ENCODE assay signal across 15 cellular contexts in genomic region chr16:10984509-10984908, GRCh38. TPM values are rescaled to one million over a fixed set of nuclear protein-coding genes. Genes with fewer than 3 reads are reported as not detected.
DNase-seq lines count a peak whose midpoint lies in the region; ATAC-seq and TF ChIP-seq lines count a peak whose summit lies in the region.
"Had no signal": no experiment of that assay in that cellular context is flagged by ENCODE, and none has a peak within 500 bp of the region (broad histone marks: within the 10 kb centered on the region; RNA-seq: fewer than 3 reads in every experiment).

No MANE protein-coding gene starts in this region.

- no peak overlapping the region for H3K4me2 ChIP-seq in Karpas-422 (ENCODE audit: low read depth, low read length, poor library complexity, severe bottlenecking)
- H3K4me2 ChIP-seq in neural progenitor cell = no peak overlapping the region

- H3K9ac ChIP-seq in Karpas-422 (ENCODE audit: low read length) (no peak overlapping the region), neural progenitor cell (no peak overlapping the region)

- intact Hi-C loops in activated CD4-positive, alpha-beta T cell treated with anti-CD3 and anti-CD28 coated beads, Interleukin-2, amount 10 ng/mL, durations not matched to agents 24 days and 14 days (cut with micrococcal nuclease) = no loop called here

- H3K36me3 Mint-ChIP-seq in activated CD4-positive, alpha-beta T cell treated with anti-CD3 and anti-CD28 coated beads, Interleukin-2, amount 10 ng/mL, durations not matched to agents 24 days and 14 days (ENCODE audit: low read depth) = peaks cover 36% of the 10 kb centered on the region
- peaks cover 10% of the 10 kb centered on the region for H3K36me3 Mint-ChIP-seq in neural progenitor cell

- H3K9me3 ChIP-seq in Karpas-422 (ENCODE audit: low read length) (no peaks in the 10 kb centered on the region), neural progenitor cell (ENCODE audit: low read depth) (no peaks in the 10 kb centered on the region)
- H3K9me3 ChIP-seq: testis had no signal

- H3K79me2 ChIP-seq in Karpas-422 (ENCODE audit: low read length) = no peaks in the 10 kb centered on the region
- H3K79me2 ChIP-seq in neural progenitor cell (ENCODE audit: low read depth) = no peaks in the 10 kb centered on the region

- DNase-seq in activated CD4-positive, alpha-beta T cell treated with anti-CD3 and anti-CD28 coated beads, Interleukin-2, amount 10 ng/mL, durations not matched to agents 24 days and 14 days = no peak
- DNase-seq in activated CD4-positive, alpha-beta T cell treated with anti-CD3 and anti-CD28 coated beads for 4 hours = no peak
- DNase-seq in Karpas-422 (no peak), amniotic epithelial cell (ENCODE audit: low read depth) (peak; percentile 75), neural progenitor cell (ENCODE audit: low spot score) (no peak), Kasumi-1 (lab: John Stamatoyannopoulos, UW) (no peak), H7 (no peak)
- DNase-seq: activated CD4-positive, alpha-beta T cell treated with anti-CD3 and anti-CD28 coated beads, Interleukin-2, amount 50 U/mL, for 1 hour; activated naive CD4-positive, alpha-beta T cell treated with Interleukin-2 at 50 U/mL for 16 hours; cerebellar nuclear complex; NCI-H446; occipital lobe; testis had no signal

- H3K4me1 ChIP-seq in Karpas-422 (ENCODE audit: low read length) (peaks cover 69% of the 10 kb centered on the region), neural progenitor cell (peaks cover 18% of the 10 kb centered on the region)

- ATAC-seq in GM21723 (IDR thresholded peaks at IDR 0.05; ENCODE audit: unreplicated experiment) = no peak

- H3K4me3 Mint-ChIP-seq in activated CD4-positive, alpha-beta T cell treated with anti-CD3 and anti-CD28 coated beads, Interleukin-2, amount 10 ng/mL, durations not matched to agents 24 days and 14 days = no peak overlapping the region
- no peak overlapping the region for H3K4me3 Mint-ChIP-seq in neural progenitor cell

- H3K9me2 ChIP-seq in Karpas-422 (replicated peaks; ENCODE audit: insufficient read depth, low read length) = no peaks in the 10 kb centered on the region

- H3K4me3 ChIP-seq in Karpas-422 (ENCODE audit: low read length) (no peak overlapping the region), neural progenitor cell (no peak overlapping the region), H7 (ENCODE audit: insufficient read depth, low read depth, low read length) (no peak overlapping the region)
- H3K4me3 ChIP-seq: lung, testis had no signal

- H3K36me3 ChIP-seq in Karpas-422 (ENCODE audit: insufficient read depth, low read length) (no peaks in the 10 kb centered on the region), neural progenitor cell (no peaks in the 10 kb centered on the region), H7 (replicated peaks; ENCODE audit: control insufficient read depth, insufficient read depth, low read length) (no peaks in the 10 kb centered on the region; the same call in 1 of the 2 replicates)

- peak overlapping the region; percentile 40 for H3K27ac Mint-ChIP-seq in activated CD4-positive, alpha-beta T cell treated with anti-CD3 and anti-CD28 coated beads, Interleukin-2, amount 10 ng/mL, durations not matched to agents 24 days and 14 days
- H3K27ac Mint-ChIP-seq in neural progenitor cell = peak overlapping the region; percentile 23

- H3K4me1 Mint-ChIP-seq in activated CD4-positive, alpha-beta T cell treated with anti-CD3 and anti-CD28 coated beads, Interleukin-2, amount 10 ng/mL, durations not matched to agents 24 days and 14 days = peaks cover 60% of the 10 kb centered on the region
- H3K4me1 Mint-ChIP-seq in neural progenitor cell = peaks cover 21% of the 10 kb centered on the region

- no peak for TF ChIP-seq CTCF in neural progenitor cell (IDR thresholded peaks at IDR 0.05)

- H3F3A ChIP-seq in neural progenitor cell (ENCODE audit: low read depth) = peaks cover 7% of the 10 kb centered on the region

- no peaks in the 10 kb centered on the region for H3K27me3 Mint-ChIP-seq in activated CD4-positive, alpha-beta T cell treated with anti-CD3 and anti-CD28 coated beads, Interleukin-2, amount 10 ng/mL, durations not matched to agents 24 days and 14 days
- H3K27me3 Mint-ChIP-seq in neural progenitor cell (ENCODE audit: insufficient read depth, low read depth) = peaks cover 7% of the 10 kb centered on the region

- H2AFZ ChIP-seq in Karpas-422 (ENCODE audit: low read length) (no peak overlapping the region), neural progenitor cell (replicated peaks) (no peak overlapping the region)

- no peaks in the 10 kb centered on the region for H3K9me3 Mint-ChIP-seq in activated CD4-positive, alpha-beta T cell treated with anti-CD3 and anti-CD28 coated beads, Interleukin-2, amount 10 ng/mL, durations not matched to agents 24 days and 14 days
- H3K9me3 Mint-ChIP-seq in neural progenitor cell = no peaks in the 10 kb centered on the region

- no peaks in the 10 kb centered on the region for H3K27me3 ChIP-seq in Karpas-422 (ENCODE audit: low read length)
- H3K27me3 ChIP-seq in neural progenitor cell = no peaks in the 10 kb centered on the region
- no peaks in the 10 kb centered on the region for H3K27me3 ChIP-seq in H7 (ENCODE audit: control insufficient read depth, insufficient read depth, low read length)
- H3K27me3 ChIP-seq: testis had no signal

- peak overlapping the region; percentile 99 for H3K27ac ChIP-seq in Karpas-422 (ENCODE audit: low read length)
- no peak overlapping the region for H3K27ac ChIP-seq in neural progenitor cell
- H3K27ac ChIP-seq: testis had no signal

- no peaks in the 10 kb centered on the region for H4K20me1 ChIP-seq in Karpas-422 (ENCODE audit: insufficient read depth, low read depth, low read length)
- H4K20me1 ChIP-seq in neural progenitor cell (ENCODE audit: low read depth) = peaks cover 3% of the 10 kb centered on the region

RNA-seq across cellular contexts. Expression of gene CLEC16A, which starts 40.1 kb away (rescaled TPM):
- 35.9 and 36.2 TPM in 2 replicates for total RNA-seq in activated CD4-positive, alpha-beta T cell treated with anti-CD3 and anti-CD28 coated beads, Interleukin-2, amount 10 ng/mL, durations not matched to agents 24 days and 14 days
- 14.4 and 17.4 TPM in 2 replicates for total RNA-seq in Karpas-422 (2014; rRNA removed; shearing (Covaris generic); ENCODE audit: low replicate concordance)
- total RNA-seq in neural progenitor cell (ENCODE audit: low replicate concordance) = 7.8 and 11.9 TPM in 2 replicates
- 12.0 and 15.1 TPM in 2 replicates for total RNA-seq in H7 (2014; rRNA removed; shearing (Covaris generic))

RNA-seq across cellular contexts. Expression of gene DEXI, which starts 42.2 kb away (rescaled TPM):
- 35.6 and 38.0 TPM in 2 replicates for total RNA-seq in activated CD4-positive, alpha-beta T cell treated with anti-CD3 and anti-CD28 coated beads, Interleukin-2, amount 10 ng/mL, durations not matched to agents 24 days and 14 days
- 40.7 and 59.7 TPM in 2 replicates for total RNA-seq in Karpas-422 (2014; rRNA removed; shearing (Covaris generic); ENCODE audit: low replicate concordance)
- total RNA-seq in neural progenitor cell (ENCODE audit: low replicate concordance) = 16.4 and 45.9 TPM in 2 replicates
- 55.9 and 63.1 TPM in 2 replicates for total RNA-seq in H7 (2014; rRNA removed; shearing (Covaris generic))
